Comparison of ENCODE assay signal across 8 cellular contexts in the genomic region with DNA sequence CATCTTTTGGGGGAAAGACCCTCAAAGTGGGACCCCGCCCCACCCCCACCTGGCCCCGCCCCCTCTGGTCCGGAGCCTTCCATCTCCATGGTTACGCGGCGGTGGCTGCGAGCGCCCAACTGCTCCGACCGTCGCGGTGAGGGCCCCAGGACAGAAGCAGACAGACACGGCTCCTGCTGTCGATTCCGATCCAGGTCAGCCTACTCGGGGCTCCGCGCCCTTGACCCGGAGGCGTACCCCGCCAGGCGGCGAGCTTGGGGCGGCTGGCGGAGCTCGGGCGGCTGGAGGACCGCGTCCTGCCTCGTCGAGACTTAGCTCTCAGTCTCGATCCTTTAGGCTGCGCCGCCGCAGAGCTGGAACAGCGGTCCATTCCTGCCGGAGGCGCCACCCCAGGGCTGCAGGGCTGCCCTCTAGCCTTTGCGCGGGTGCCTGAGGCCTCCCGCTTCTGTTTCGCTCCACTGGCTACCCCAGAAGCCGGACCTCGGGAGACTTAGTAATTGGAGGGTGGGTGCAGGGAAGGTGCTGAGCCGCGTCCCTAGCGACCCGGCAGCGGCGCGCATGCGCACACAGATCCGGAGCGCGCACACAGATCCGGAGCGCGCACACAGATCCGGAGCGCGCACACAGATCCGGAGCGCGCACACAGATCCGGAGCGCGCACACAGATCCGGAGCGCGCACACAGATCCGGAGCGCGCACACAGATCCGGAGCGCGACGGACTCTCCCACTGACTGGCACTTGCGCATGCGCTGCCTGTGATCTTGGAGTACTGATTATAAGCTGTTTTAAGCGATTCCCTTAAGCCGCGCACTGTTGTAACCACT. TPM values are rescaled to one million over a fixed set of nuclear protein-coding genes. Genes with fewer than 3 reads are reported as not detected.
A peak's percentile ranks its signal among the peaks of the same experiment; 100 is the strongest.
DNase-seq lines count a peak whose midpoint lies in the region; ATAC-seq lines count a peak whose summit lies in the region.

Gene CFAP206 (plus strand): TSS at position 77 of the 825 bp plus-strand sequence. CDS start 1,868 bp downstream, outside the sequence.

- H3K4me3 Mint-ChIP-seq in IgD-negative memory B cell: peak within 1 kb of the TSS; percentile 88 to 97 (median 94)
- H3K4me3 Mint-ChIP-seq in activated T-cell treated with anti-CD3 and anti-CD28 coated beads, Interleukin-2, amount 50 U/mL, for 4 hours: peak within 1 kb of the TSS; percentile 86

- no peaks in the 10 kb centered on the region for H3K9me3 ChIP-seq in muscle layer of duodenum (ENCODE audit: control insufficient read depth in 1 of 2, low read length in 2 of 2)

- peak within 1 kb of the TSS; percentile 56 for H3K27ac ChIP-seq in muscle layer of duodenum (ENCODE audit: low read length)

- H3K9me3 Mint-ChIP-seq in IgD-negative memory B cell: peaks cover 0 to 3% (median 0%) of the 10 kb centered on the region in 3 donors
- no peaks in the 10 kb centered on the region for H3K9me3 Mint-ChIP-seq in activated T-cell treated with anti-CD3 and anti-CD28 coated beads, Interleukin-2, amount 50 U/mL, for 4 hours

- peaks cover 2% of the 10 kb centered on the region for H3K36me3 Mint-ChIP-seq in IgD-negative memory B cell
- H3K36me3 Mint-ChIP-seq in activated T-cell treated with anti-CD3 and anti-CD28 coated beads, Interleukin-2, amount 50 U/mL, for 4 hours (ENCODE audit: insufficient read depth): no peaks in the 10 kb centered on the region

- H3K4me1 Mint-ChIP-seq in IgD-negative memory B cell: peaks cover 0 to 4% (median 3%) of the 10 kb centered on the region in 3 donors
- H3K4me1 Mint-ChIP-seq in activated T-cell treated with anti-CD3 and anti-CD28 coated beads, Interleukin-2, amount 50 U/mL, for 4 hours (ENCODE audit: low read depth): peaks cover 3% of the 10 kb centered on the region

- peaks cover 0 to 5% of the 10 kb centered on the region in 2 donors for H3K4me1 ChIP-seq in muscle layer of duodenum (ENCODE audit: control insufficient read depth in 1 of 2, insufficient read depth in 2 of 2, low read length in 2 of 2)

- ATAC-seq in GM21576 (IDR thresholded peaks at IDR 0.05; ENCODE audit: unreplicated experiment): peak; percentile 84
- ATAC-seq in activated T-cell treated with anti-CD3 and anti-CD28 coated beads, Interleukin-2, amount 50 U/mL, for 4 hours: peak; percentile 86 to 88
- ATAC-seq in esophagus mucosa: peak; percentile 93

- H3K27me3 ChIP-seq in muscle layer of duodenum (ENCODE audit: low read depth, low read length): no peaks in the 10 kb centered on the region

- peak within 1 kb of the TSS; percentile 94 to 96 (median 95) for H3K27ac Mint-ChIP-seq in IgD-negative memory B cell

- peak within 1 kb of the TSS; percentile 71 to 99 for H3K4me3 ChIP-seq in muscle layer of duodenum (ENCODE audit: low read depth in 1 of 2, low read length in 2 of 2)

- DNase-seq in DMS153 (lab: John Stamatoyannopoulos, UW) (peak; percentile 86), OCI-M2 (lab: John Stamatoyannopoulos, UW; ENCODE audit: unreplicated experiment) (peak; percentile 73)
- DNase-seq in activated T-cell treated with anti-CD3 and anti-CD28 coated beads, Interleukin-2, amount 50 U/mL, for 4 hours: peak; percentile 72
- peak; percentile 43 to 56 for DNase-seq in stimulated activated CD8-positive, alpha-beta memory T cell treated with anti-CD3 and anti-CD28 coated beads, Interleukin-7, amount 100 ng/mL, for 1 hour (ENCODE audit: low read depth in 2 of 2)

- peaks cover 6% of the 10 kb centered on the region for H3K27me3 Mint-ChIP-seq in IgD-negative memory B cell
- H3K27me3 Mint-ChIP-seq in activated T-cell treated with anti-CD3 and anti-CD28 coated beads, Interleukin-2, amount 50 U/mL, for 4 hours (ENCODE audit: low read depth): peaks cover 13% of the 10 kb centered on the region

- no peaks in the 10 kb centered on the region for H3K36me3 ChIP-seq in muscle layer of duodenum (ENCODE audit: control insufficient read depth in 1 of 2, insufficient read depth in 2 of 2, low read length in 2 of 2)

RNA-seq across cellular contexts. Expression of gene CFAP206, which starts in this region (rescaled TPM):
- not detected for polyA plus RNA-seq in IgD-negative memory B cell
- total RNA-seq in activated T-cell treated with anti-CD3 and anti-CD28 coated beads, Interleukin-2, amount 50 U/mL, for 4 hours: not detected
- total RNA-seq in esophagus mucosa: 0.28 TPM

Comparison
In these comparisons a context has a peak if more than half of its experiments do, and no peak if none do; other contexts are left out.
1. Peak in every context shown above with its lines: DNase-seq, ATAC-seq, H3K4me3 ChIP-seq and H3K27ac ChIP-seq.
2. Peak in DNase-seq and ATAC-seq in activated T-cell treated with anti-CD3 and anti-CD28 coated beads, Interleukin-2, amount 50 U/mL, for 4 hours; RNA of the gene not detected or under 1 TPM.
3. Peak in ATAC-seq in esophagus mucosa; RNA of the gene not detected or under 1 TPM.